Comparison of ENCODE assay signal across 9 cellular contexts in the genomic region with DNA sequence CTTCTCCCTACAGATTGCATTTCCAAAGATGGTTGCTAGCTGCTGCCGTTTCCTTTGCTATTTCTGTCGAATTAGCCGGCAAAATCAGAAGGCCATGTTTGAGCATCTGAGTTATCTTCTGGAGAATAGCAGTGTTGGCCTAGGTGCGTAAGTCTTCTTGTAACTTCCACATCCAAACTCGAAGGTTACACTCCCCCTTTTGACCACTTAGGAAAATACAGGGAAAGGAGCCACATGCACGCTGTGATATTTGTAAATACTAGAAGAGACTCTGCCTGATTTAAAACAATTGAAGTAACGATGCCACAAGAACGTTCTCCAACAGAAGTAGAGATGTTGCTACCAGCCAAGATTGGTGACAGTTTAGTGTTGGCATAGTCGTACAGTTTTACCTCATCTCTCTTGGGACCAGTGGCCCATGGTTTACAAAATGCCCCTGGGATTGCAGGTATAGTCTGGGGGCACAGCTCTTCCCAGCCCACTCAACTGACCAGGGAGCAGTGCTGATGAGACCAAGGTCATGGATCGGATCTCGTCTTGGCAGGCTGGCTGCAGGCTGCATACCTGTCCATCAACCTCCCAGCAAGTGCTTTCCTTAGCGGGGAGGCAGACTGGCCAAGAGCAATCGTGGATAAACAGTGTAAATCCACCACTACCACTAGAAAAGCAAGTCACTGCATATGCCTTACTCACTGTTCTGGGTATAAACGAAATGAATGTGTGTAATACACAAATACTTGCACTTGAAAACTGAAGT.
A peak's percentile ranks its signal among the peaks of the same experiment; 100 is the strongest.
DNase-seq lines count a peak whose midpoint lies in the region; ATAC-seq, FAIRE-seq and TF ChIP-seq lines count a peak whose summit lies in the region.
"Had no signal": no experiment of that assay in that cellular context is flagged by ENCODE, and none has a peak within 500 bp of the region (broad histone marks: within the 10 kb centered on the region; RNA-seq: fewer than 3 reads in every experiment).

No MANE protein-coding gene starts in this region.

- no peak for ATAC-seq in HG02759 (IDR thresholded peaks at IDR 0.05; ENCODE audit: unreplicated experiment)

- POLR2A ChIA-PET in HEK293T (lab: Yijun Ruan, JAX) = no interaction called here

- CTCF ChIA-PET in HEK293T (lab: Yijun Ruan, JAX) = interaction anchor here (0.6 to 1.8 kb wide), 15 partner anchors 9 to 467 kb away, joined by 3 to 20 read pairs (median 4); no protein-coding TSS in a partner anchor

- in situ Hi-C loops in Caki2 (cut with HindIII; ENCODE audit: low pct_unique_long_range_greater_than_20kb, low sequenced_read_pairs) (no loop called here), astrocyte of the spinal cord (cut with HindIII; ENCODE audit: low sequenced_read_pairs) (no loop called here)

- TF ChIP-seq CTCF in astrocyte of the spinal cord (IDR thresholded peaks at IDR 0.05; ENCODE audit: low read depth, low read length) = peak; percentile 37

- no peak overlapping the region for H3K4me3 ChIP-seq in astrocyte of the spinal cord (ENCODE audit: low read depth, low read length)
- H3K4me3 ChIP-seq: skin epidermis had no signal

- DNase-seq in Caki2 (ENCODE audit: low read depth) = peak; percentile 18
- DNase-seq in HT-29 (ENCODE audit: low spot score) = peak; percentile 35
- no peak for DNase-seq in astrocyte of the spinal cord (ENCODE audit: low read depth, low spot score)
- peak; percentile 44 for DNase-seq in kidney tubule cell (ENCODE audit: low spot score)
- DNase-seq in HEK293T (ENCODE audit: extremely low spot score) = no peak
- DNase-seq in GM19239 (ENCODE audit: insufficient read length, low spot score) = no peak
- DNase-seq in NCI-H2081 treated with DMSO at 0.1 percent for 48 hours (lab: John Stamatoyannopoulos, UW) = no peak

- no peak for FAIRE-seq in GM19239 (lab: Jason Lieb, UNC)

TF ChIP-seq in HEK293T, 16 proteins besides CTCF, POLR2A, EP300 and RAD21:
- TF ChIP-seq ZNF384 (IDR thresholded peaks at IDR 0.05) (no peak), HDGF (IDR thresholded peaks at IDR 0.05; ENCODE audit: borderline replicate concordance) (no peak), CTBP1 (IDR thresholded peaks at IDR 0.05; ENCODE audit: borderline replicate concordance) (no peak), ARNT (IDR thresholded peaks at IDR 0.05) (no peak), SP1 (IDR thresholded peaks at IDR 0.05) (no peak), SUZ12 (IDR thresholded peaks at IDR 0.05) (no peak), BHLHE40 (IDR thresholded peaks at IDR 0.05; ENCODE audit: borderline replicate concordance) (no peak), NFRKB (IDR thresholded peaks at IDR 0.05) (no peak), L3MBTL2 (conservative IDR thresholded peaks at IDR 0.05) (no peak), FOXM1 (IDR thresholded peaks at IDR 0.05; ENCODE audit: borderline replicate concordance) (no peak), LEF1 (IDR thresholded peaks at IDR 0.05; ENCODE audit: borderline replicate concordance) (no peak), FOXK2 (IDR thresholded peaks at IDR 0.05) (no peak)
TF ChIP-seq in HEK293T: peak in this region for 0.

Comparison
In these comparisons a context has a peak if more than half of its experiments do, and no peak if none do; other contexts are left out.
1. DNase-seq: peak in Caki2 (single experiment), HT-29 (single experiment) and kidney tubule cell (single experiment); none in astrocyte of the spinal cord (single experiment), HEK293T (single experiment), GM19239 (single experiment) and NCI-H2081 treated with DMSO at 0.1 percent for 48 hours (single experiment).